In the genomic region with DNA sequence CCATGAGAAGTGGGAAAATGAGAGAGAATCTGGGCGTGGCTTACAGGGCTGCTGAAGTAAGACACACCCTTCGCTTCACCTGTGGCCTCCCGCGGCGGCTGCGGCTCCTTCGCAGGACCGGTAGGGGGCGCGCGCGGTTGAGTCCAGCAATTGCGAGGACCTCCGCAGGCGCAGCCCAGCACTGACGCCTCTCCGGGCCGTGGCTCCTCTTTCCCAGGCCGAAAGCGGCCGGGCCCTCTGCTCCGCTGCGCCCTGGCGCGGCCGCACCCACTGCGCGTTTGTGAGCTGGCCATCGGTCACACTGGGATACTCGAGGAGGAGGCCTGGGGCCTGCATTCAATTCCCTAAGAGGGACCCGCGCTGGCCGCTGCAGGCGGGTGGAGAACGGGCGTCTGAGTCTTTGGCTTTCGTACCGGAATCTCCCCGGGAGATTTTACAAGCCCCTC, we compare ENCODE assay signal across 7 cellular contexts. TPM values are rescaled to one million over a fixed set of nuclear protein-coding genes. Genes with fewer than 3 reads are reported as not detected.
A peak's percentile ranks its signal among the peaks of the same experiment; 100 is the strongest.
DNase-seq lines count a peak whose midpoint lies in the region; ATAC-seq and TF ChIP-seq lines count a peak whose summit lies in the region.

Gene LRRD1, minus strand, starts transcription at position 215 of the 446 bp plus-strand sequence. CDS start 13,940 bp downstream, outside the sequence.

- peaks cover 12% of the 10 kb centered on the region for H3K4me1 Mint-ChIP-seq in activated CD4-positive, alpha-beta T cell treated with anti-CD3 and anti-CD28 coated beads, Interleukin-2, amount 10 ng/mL, durations not matched to agents 7 days and 5 days

- no peak for TF ChIP-seq POLR2A in GM18505 (IDR thresholded peaks at IDR 0.05; ENCODE audit: borderline replicate concordance, extremely low read depth, insufficient read depth, insufficient read length)

- H3K27ac Mint-ChIP-seq in activated CD4-positive, alpha-beta T cell treated with anti-CD3 and anti-CD28 coated beads, Interleukin-2, amount 10 ng/mL, durations not matched to agents 7 days and 5 days: peak within 1 kb of the TSS; percentile 69

- H3K36me3 Mint-ChIP-seq in activated CD4-positive, alpha-beta T cell treated with anti-CD3 and anti-CD28 coated beads, Interleukin-2, amount 10 ng/mL, durations not matched to agents 7 days and 5 days (ENCODE audit: low read depth): no peaks in the 10 kb centered on the region

- DNase-seq in NCI-H2196 (lab: John Stamatoyannopoulos, UW; ENCODE audit: unreplicated experiment): peak; percentile 92
- peak; percentile 88 for DNase-seq in activated CD4-positive, alpha-beta T cell treated with anti-CD3 and anti-CD28 coated beads, Interleukin-2, amount 10 ng/mL, durations not matched to agents 7 days and 5 days
- peak; percentile 36 for DNase-seq in dedifferentiated amniotic fluid mesenchymal stem cell (ENCODE audit: extremely low spot score)
- peak; percentile 96 for DNase-seq in left kidney (ENCODE audit: low read depth, low spot score)
- peak; percentile 90 for DNase-seq in stimulated activated CD4-positive, alpha-beta T cell treated with anti-CD3 and anti-CD28 coated beads, Interleukin-1b, Interleukin-23, amount 100 ng/mL, for 48 hours

- peak; percentile 99 for ATAC-seq in GM18505 (IDR thresholded peaks at IDR 0.05; ENCODE audit: unreplicated experiment)
- ATAC-seq in HG02938 (IDR thresholded peaks at IDR 0.05; ENCODE audit: unreplicated experiment): peak; percentile 96

- POLR2A ChIA-PET in activated CD4-positive, alpha-beta T cell treated with anti-CD3 and anti-CD28 coated beads, Interleukin-2, amount 10 ng/mL, durations not matched to agents 7 days and 5 days (lab: Charles Lee): no interaction called here

- H3K9me3 Mint-ChIP-seq in activated CD4-positive, alpha-beta T cell treated with anti-CD3 and anti-CD28 coated beads, Interleukin-2, amount 10 ng/mL, durations not matched to agents 7 days and 5 days: no peaks in the 10 kb centered on the region

- H3K27me3 Mint-ChIP-seq in activated CD4-positive, alpha-beta T cell treated with anti-CD3 and anti-CD28 coated beads, Interleukin-2, amount 10 ng/mL, durations not matched to agents 7 days and 5 days: peaks cover 22% of the 10 kb centered on the region

- CTCF ChIA-PET in activated CD4-positive, alpha-beta T cell treated with anti-CD3 and anti-CD28 coated beads, Interleukin-2, amount 10 ng/mL, durations not matched to agents 7 days and 5 days (lab: Charles Lee): interaction anchor here (1.0 to 1.2 kb wide), 2 partner anchors 13 to 16 kb away, joined by 3 read pairs; no protein-coding TSS in a partner anchor

- H3K4me3 Mint-ChIP-seq in activated CD4-positive, alpha-beta T cell treated with anti-CD3 and anti-CD28 coated beads, Interleukin-2, amount 10 ng/mL, durations not matched to agents 7 days and 5 days: peak within 1 kb of the TSS; percentile 71

RNA-seq across cellular contexts. Expression of gene LRRD1, which starts in this region (rescaled TPM):
- not detected for total RNA-seq in activated CD4-positive, alpha-beta T cell treated with anti-CD3 and anti-CD28 coated beads, Interleukin-2, amount 10 ng/mL, durations not matched to agents 7 days and 5 days

Comparison
In these comparisons a context has a peak if more than half of its experiments do, and no peak if none do; other contexts are left out.
1. Peak in every context shown above with its lines: DNase-seq and ATAC-seq.
2. Peak in DNase-seq in activated CD4-positive, alpha-beta T cell treated with anti-CD3 and anti-CD28 coated beads, Interleukin-2, amount 10 ng/mL, durations not matched to agents 7 days and 5 days; RNA of the gene not detected or under 1 TPM.
3. DNase-seq: peak in every context shown above with its lines; median percentile 96 in left kidney; 92 in NCI-H2196; 90 in stimulated activated CD4-positive, alpha-beta T cell treated with anti-CD3 and anti-CD28 coated beads, Interleukin-1b, Interleukin-23, amount 100 ng/mL, for 48 hours; 88 in activated CD4-positive, alpha-beta T cell treated with anti-CD3 and anti-CD28 coated beads, Interleukin-2, amount 10 ng/mL, durations not matched to agents 7 days and 5 days; 36 in dedifferentiated amniotic fluid mesenchymal stem cell.